32 cellular contexts compared by ENCODE assay signal in genomic region chr4:71807469-71807868, GRCh38. TPM values are rescaled to one million over a fixed set of nuclear protein-coding genes. Genes with fewer than 3 reads are reported as not detected.
"Had no signal": no experiment of that assay in that cellular context is flagged by ENCODE, and none has a peak within 500 bp of the region (broad histone marks: within the 10 kb centered on the region; RNA-seq: fewer than 3 reads in every experiment).

No MANE protein-coding gene starts in this region.

- H3K4me1 ChIP-seq: stomach, suprapubic skin, testis, thyroid gland, tibial artery, tibial nerve, transverse colon, upper lobe of left lung, upper lobe of right lung, uterus, vagina had no signal

- H3K4me3 Mint-ChIP-seq: stimulated activated effector memory CD8-positive, alpha-beta T cell treated with anti-CD3 and anti-CD28 coated beads, Interleukin-12 subunit alpha, Interleukin-12 subunit beta, amount 100 ng/mL, for 72 hours; stimulated activated memory B cell treated with anti-CD40 and anti-IgM and Interleukin-4, amounts not matched to agents 10 μg/mL and 1 μg/mL and 100 μg/mL, for 72 hours; stimulated activated naive B cell treated with anti-CD40 and anti-IgM and Interleukin-4, amounts not matched to agents 10 μg/mL and 1 μg/mL and 100 μg/mL, for 72 hours; stimulated activated naive CD8-positive, alpha-beta T cell treated with anti-CD3 and anti-CD28 coated beads, Interleukin-15, amount 100 ng/mL, for 72 hours; stimulated activated naive CD8-positive, alpha-beta T cell treated with anti-CD3 and anti-CD28 coated beads, Interleukin-15, Interleukin-2, amounts not matched to agents 100 ng/mL and 50 ng/mL, for 24 hours; type B pancreatic cell had no signal

- H3K27me3 Mint-ChIP-seq: stimulated activated memory B cell treated with anti-CD40 and anti-IgM and Interleukin-4, amounts not matched to agents 10 μg/mL and 1 μg/mL and 100 μg/mL, for 72 hours; stimulated activated naive B cell treated with anti-CD40 and anti-IgM and Interleukin-4, amounts not matched to agents 10 μg/mL and 1 μg/mL and 100 μg/mL, for 72 hours; stimulated activated naive CD8-positive, alpha-beta T cell treated with anti-CD3 and anti-CD28 coated beads, Interleukin-15, amount 100 ng/mL, for 72 hours; stimulated activated naive CD8-positive, alpha-beta T cell treated with anti-CD3 and anti-CD28 coated beads, Interleukin-15, Interleukin-2, amounts not matched to agents 100 ng/mL and 50 ng/mL, for 24 hours; type B pancreatic cell had no signal

- H3K27ac Mint-ChIP-seq: stimulated activated effector memory CD8-positive, alpha-beta T cell treated with anti-CD3 and anti-CD28 coated beads, Interleukin-12 subunit alpha, Interleukin-12 subunit beta, amount 100 ng/mL, for 72 hours; stimulated activated memory B cell treated with anti-CD40 and anti-IgM and Interleukin-4, amounts not matched to agents 10 μg/mL and 1 μg/mL and 100 μg/mL, for 72 hours; stimulated activated naive B cell treated with anti-CD40 and anti-IgM and Interleukin-4, amounts not matched to agents 10 μg/mL and 1 μg/mL and 100 μg/mL, for 72 hours; stimulated activated naive CD8-positive, alpha-beta T cell treated with anti-CD3 and anti-CD28 coated beads, Interleukin-15, Interleukin-2, amounts not matched to agents 100 ng/mL and 50 ng/mL, for 24 hours; type B pancreatic cell had no signal

- H3K27ac ChIP-seq: stomach, suprapubic skin, testis, thoracic aorta, thyroid gland, tibial artery, tibial nerve, transverse colon, upper lobe of left lung, upper lobe of right lung, uterus, vagina had no signal

- ATAC-seq: stimulated activated effector memory CD8-positive, alpha-beta T cell treated with anti-CD3 and anti-CD28 coated beads, Interleukin-12 subunit alpha, Interleukin-12 subunit beta, amount 100 ng/mL, for 72 hours; stimulated activated memory B cell treated with anti-CD40 and anti-IgM and Interleukin-4, amounts not matched to agents 10 μg/mL and 1 μg/mL and 100 μg/mL, for 72 hours; stimulated activated naive B cell treated with anti-CD40 and anti-IgM and Interleukin-4, amounts not matched to agents 10 μg/mL and 1 μg/mL and 100 μg/mL, for 72 hours; stimulated activated naive CD8-positive, alpha-beta T cell treated with anti-CD3 and anti-CD28 coated beads, Interleukin-15, amount 100 ng/mL, for 72 hours; stimulated activated naive CD8-positive, alpha-beta T cell treated with anti-CD3 and anti-CD28 coated beads, Interleukin-15, Interleukin-2, amounts not matched to agents 100 U/mL and 50 U/mL, for 24 hours; upper lobe of right lung had no signal

- H3K9me3 ChIP-seq: stomach, suprapubic skin, testis, thoracic aorta, thyroid gland, tibial artery, tibial nerve, transverse colon, upper lobe of left lung, upper lobe of right lung, uterus, vagina had no signal

- H3K4me1 Mint-ChIP-seq: stimulated activated effector memory CD8-positive, alpha-beta T cell treated with anti-CD3 and anti-CD28 coated beads, Interleukin-12 subunit alpha, Interleukin-12 subunit beta, amount 100 ng/mL, for 72 hours; stimulated activated memory B cell treated with anti-CD40 and anti-IgM and Interleukin-4, amounts not matched to agents 10 μg/mL and 1 μg/mL and 100 μg/mL, for 72 hours; stimulated activated naive B cell treated with anti-CD40 and anti-IgM and Interleukin-4, amounts not matched to agents 10 μg/mL and 1 μg/mL and 100 μg/mL, for 72 hours; stimulated activated naive CD8-positive, alpha-beta T cell treated with anti-CD3 and anti-CD28 coated beads, Interleukin-15, amount 100 ng/mL, for 72 hours had no signal

- H3K9me3 Mint-ChIP-seq: stimulated activated effector memory CD8-positive, alpha-beta T cell treated with anti-CD3 and anti-CD28 coated beads, Interleukin-12 subunit alpha, Interleukin-12 subunit beta, amount 100 ng/mL, for 72 hours; stimulated activated memory B cell treated with anti-CD40 and anti-IgM and Interleukin-4, amounts not matched to agents 10 μg/mL and 1 μg/mL and 100 μg/mL, for 72 hours; stimulated activated naive CD8-positive, alpha-beta T cell treated with anti-CD3 and anti-CD28 coated beads, Interleukin-15, Interleukin-2, amounts not matched to agents 100 ng/mL and 50 ng/mL, for 24 hours; type B pancreatic cell had no signal

- H3K27me3 ChIP-seq: stomach, suprapubic skin, testis, thyroid gland, tibial artery, tibial nerve, transverse colon, upper lobe of left lung, upper lobe of right lung, uterus, vagina had no signal

- FAIRE-seq: urothelium cell line had no signal

- H3K36me3 ChIP-seq: stomach, suprapubic skin, thoracic aorta, thyroid gland, tibial artery, tibial nerve, transverse colon, upper lobe of left lung, upper lobe of right lung, uterus, vagina had no signal

- H3K36me3 Mint-ChIP-seq: stimulated activated effector memory CD8-positive, alpha-beta T cell treated with anti-CD3 and anti-CD28 coated beads, Interleukin-12 subunit alpha, Interleukin-12 subunit beta, amount 100 ng/mL, for 72 hours; stimulated activated memory B cell treated with anti-CD40 and anti-IgM and Interleukin-4, amounts not matched to agents 10 μg/mL and 1 μg/mL and 100 μg/mL, for 72 hours; stimulated activated naive B cell treated with anti-CD40 and anti-IgM and Interleukin-4, amounts not matched to agents 10 μg/mL and 1 μg/mL and 100 μg/mL, for 72 hours; type B pancreatic cell had no signal

- H3K4me3 ChIP-seq: stomach, suprapubic skin, testis, thoracic aorta, thyroid gland, tibial artery, tibial nerve, transverse colon, upper lobe of left lung, upper lobe of right lung, uterus, vagina had no signal

- DNase-seq: stimulated activated CD4-positive, alpha-beta T cell treated with anti-CD3 and anti-CD28 coated beads, Interleukin-2, amount 100 ng/mL, for 48 hours; stimulated activated CD4-positive, alpha-beta T cell treated with anti-CD3 and anti-CD28 coated beads, Interleukin-4, amount 100 ng/mL, for 1 hour; stimulated activated CD4-positive, alpha-beta T cell treated with anti-CD3 and anti-CD28 coated beads, Interleukin-4, amount 100 ng/mL, for 24 hours; stimulated activated CD4-positive, alpha-beta T cell treated with anti-CD3 and anti-CD28 coated beads, Interleukin-4, amount 100 ng/mL, for 4 hours; stimulated activated CD8-positive, alpha-beta memory T cell treated with anti-CD3 and anti-CD28 coated beads, Interleukin-4, amount 100 ng/mL, for 48 hours; stimulated activated naive B cell treated with anti-CD40 and anti-IgM and Interleukin-4, amounts not matched to agents 10 μg/mL and 1 μg/mL and 100 μg/mL, for 72 hours; stimulated activated naive CD4-positive, alpha-beta T cell; stimulated activated naive CD4-positive, alpha-beta T cell treated with Interleukin-2 at 50 U/mL for 16 hours; stimulated activated naive CD8-positive, alpha-beta T cell treated with anti-CD3 and anti-CD28 coated beads, Interleukin-15, amount 100 ng/mL, for 72 hours; stimulated activated naive CD8-positive, alpha-beta T cell treated with anti-CD3 and anti-CD28 coated beads, Interleukin-15, Interleukin-2, amounts not matched to agents 100 U/mL and 50 U/mL, for 24 hours; stomach; substantia nigra; testis; thyroid gland; tibial artery; transverse colon; trophoblast cell; upper lobe of left lung; upper lobe of right lung; uterus had no signal

RNA-seq across cellular contexts. Expression of gene GC, which starts 23.6 kb away (rescaled TPM):
- total RNA-seq: subcutaneous adipose tissue, temporal lobe, testis, thoracic aorta, thyroid gland, tibial nerve, transverse colon, upper lobe of right lung, urinary bladder, vagina had no signal
